8 cellular contexts compared by ENCODE assay signal in the genomic region with DNA sequence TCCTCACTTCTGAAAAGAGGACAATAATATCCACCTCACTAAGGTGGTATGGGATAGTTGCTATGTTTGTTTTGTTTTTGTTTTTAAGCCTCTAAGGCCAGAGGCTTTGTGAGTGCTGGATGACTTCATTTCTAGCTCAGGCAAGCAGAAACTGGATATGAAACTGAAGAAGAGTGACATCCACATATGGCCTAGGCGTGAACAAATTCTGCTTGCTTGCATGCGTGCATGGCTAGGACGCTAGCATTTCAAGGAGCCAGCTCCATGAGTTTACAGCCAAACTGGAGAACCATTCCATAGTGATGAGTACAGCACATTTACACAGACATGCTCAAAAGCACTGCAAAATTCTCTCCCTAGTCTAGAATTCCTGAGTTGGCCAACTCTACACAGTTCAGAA. TPM values are rescaled to one million over a fixed set of nuclear protein-coding genes. Genes with fewer than 3 reads are reported as not detected.
DNase-seq lines count a peak whose midpoint lies in the region; ATAC-seq and TF ChIP-seq lines count a peak whose summit lies in the region.
"Not testable (repeated sequence)": the region's sequence is repeated elsewhere in the genome, so short reads cannot be mapped to it uniquely, and the experiment has no call there.
"Had no signal": no experiment of that assay in that cellular context is flagged by ENCODE, and none has a peak within 500 bp of the region (broad histone marks: within the 10 kb centered on the region; RNA-seq: fewer than 3 reads in every experiment).

No MANE protein-coding gene starts in this region.

- not testable (repeated sequence) for H2AFZ ChIP-seq in GM23248

- H3K27me3 Mint-ChIP-seq in activated CD8-positive, alpha-beta memory T cell treated with anti-CD3 and anti-CD28 coated beads, Interleukin-2, amount 10 ng/mL, durations not matched to agents 7 days and 5 days = not testable (repeated sequence)

- H3K4me2 ChIP-seq in GM23248 (ENCODE audit: unreplicated experiment) = not testable (repeated sequence)

- WGBS in GM23248 (ENCODE audit: low coverage in 1 of 2, low lambda C conversion rate in 2 of 2, missing lambda C conversion rate in 2 of 2), 2 experiments = 17% methylated on average over 1 of the region's 3 CpGs; no CpG with 5 or more reads in 1 of the 2 experiments

- H3K9me2 ChIP-seq in GM23248 (ENCODE audit: insufficient read depth) = not testable (repeated sequence)

- intact Hi-C loops in mucosa of descending colon (cut with DNase I, micrococcal nuclease) = not testable (repeated sequence)

- not testable (repeated sequence) for H3F3A ChIP-seq in GM23248 (ENCODE audit: insufficient read depth)

- CTCF ChIA-PET in activated CD8-positive, alpha-beta memory T cell treated with anti-CD3 and anti-CD28 coated beads, Interleukin-2, amount 10 ng/mL, durations not matched to agents 7 days and 5 days (lab: Charles Lee) = not testable (repeated sequence)

- peak overlapping the region; percentile 86 for H3K27ac ChIP-seq in GM23248

- not testable (repeated sequence) for H3K4me1 Mint-ChIP-seq in activated CD8-positive, alpha-beta memory T cell treated with anti-CD3 and anti-CD28 coated beads, Interleukin-2, amount 10 ng/mL, durations not matched to agents 7 days and 5 days

- TF ChIP-seq CTCF in mucosa of descending colon (IDR thresholded peaks at IDR 0.05) = not testable (repeated sequence)

- in situ Hi-C loops in GM23248 (cut with MboI) = not testable (repeated sequence)

- not testable (repeated sequence) for H3K4me1 ChIP-seq in GM23248 (ENCODE audit: insufficient read depth); mucosa of descending colon (ENCODE audit: low read depth)

- ATAC-seq in GM18858 (IDR thresholded peaks at IDR 0.05; ENCODE audit: unreplicated experiment) = peak; percentile 31
- peak; percentile 44 for ATAC-seq in GM21390 (IDR thresholded peaks at IDR 0.05; ENCODE audit: unreplicated experiment)
- ATAC-seq in HG02973 (IDR thresholded peaks at IDR 0.05; ENCODE audit: unreplicated experiment) = peak; percentile 43
- peak; percentile 35 for ATAC-seq in HG03469 (IDR thresholded peaks at IDR 0.05; ENCODE audit: unreplicated experiment)
- ATAC-seq in activated CD8-positive, alpha-beta memory T cell treated with anti-CD3 and anti-CD28 coated beads, Interleukin-2, amount 10 ng/mL, durations not matched to agents 7 days and 5 days = peak; percentile 29
- peak; percentile 44 for ATAC-seq in mucosa of descending colon

- H4K20me1 ChIP-seq in GM23248 (ENCODE audit: insufficient read depth) = not testable (repeated sequence)

- not testable (repeated sequence) for H3K27ac Mint-ChIP-seq in activated CD8-positive, alpha-beta memory T cell treated with anti-CD3 and anti-CD28 coated beads, Interleukin-2, amount 10 ng/mL, durations not matched to agents 7 days and 5 days

- H3K79me2 ChIP-seq in GM23248 (ENCODE audit: insufficient read depth) = not testable (repeated sequence)

- not testable (repeated sequence) for H3K9me3 ChIP-seq in GM23248 (ENCODE audit: low read depth); mucosa of descending colon

- peak overlapping the region; percentile 57; the same call in 1 of the 2 replicates for H3K9ac ChIP-seq in GM23248

- not testable (repeated sequence) for H3K4me3 ChIP-seq in GM23248, mucosa of descending colon

- not testable (repeated sequence) for H3K27me3 ChIP-seq in GM23248 (replicated peaks; ENCODE audit: insufficient read depth)

- not testable (repeated sequence) for DNase-seq in GM23248; activated CD8-positive, alpha-beta memory T cell treated with anti-CD3 and anti-CD28 coated beads, Interleukin-2, amount 10 ng/mL, durations not matched to agents 7 days and 5 days; mucosa of descending colon

- H3K4me3 Mint-ChIP-seq in activated CD8-positive, alpha-beta memory T cell treated with anti-CD3 and anti-CD28 coated beads, Interleukin-2, amount 10 ng/mL, durations not matched to agents 7 days and 5 days = not testable (repeated sequence)

- not testable (repeated sequence) for H3K36me3 Mint-ChIP-seq in activated CD8-positive, alpha-beta memory T cell treated with anti-CD3 and anti-CD28 coated beads, Interleukin-2, amount 10 ng/mL, durations not matched to agents 7 days and 5 days

- not testable (repeated sequence) for H3K36me3 ChIP-seq in GM23248 (ENCODE audit: low read depth); mucosa of descending colon (ENCODE audit: low read depth)

- H3K9me3 Mint-ChIP-seq in activated CD8-positive, alpha-beta memory T cell treated with anti-CD3 and anti-CD28 coated beads, Interleukin-2, amount 10 ng/mL, durations not matched to agents 7 days and 5 days (ENCODE audit: low read depth) = not testable (repeated sequence)

RNA-seq across cellular contexts. Expression of a gene that starts 36.9 kb away (rescaled TPM):
- 12.6 and 16.1 TPM in 2 replicates for total RNA-seq in GM23248 (2014; rRNA removed; shearing (Covaris generic))
- polyA plus RNA-seq in GM23248 (2016; fragmentation: Nextera tagmentation; extraction: Ambion mirVana) = 12.6 and 12.8 TPM in 2 replicates
- 10 to 100 TPM; 41.2 to 51.7 TPM for total RNA-seq in activated CD8-positive, alpha-beta memory T cell treated with anti-CD3 and anti-CD28 coated beads, Interleukin-2, amount 10 ng/mL, durations not matched to agents 7 days and 5 days
- 10 to 100 TPM in 2 of 3 donors, 1 to 10 TPM in 1; 5.7 to 25.8 (median 10.6) TPM for total RNA-seq in mucosa of descending colon

RNA-seq across cellular contexts. Expression of a gene that starts 37.6 kb away (rescaled TPM):
- 0.43 and 1.1 TPM in 2 replicates for total RNA-seq in GM23248 (2014; rRNA removed; shearing (Covaris generic))
- polyA plus RNA-seq in GM23248 (2016; fragmentation: Nextera tagmentation; extraction: Ambion mirVana) = 1.6 and 2.4 TPM in 2 replicates
- total RNA-seq in activated CD8-positive, alpha-beta memory T cell treated with anti-CD3 and anti-CD28 coated beads, Interleukin-2, amount 10 ng/mL, durations not matched to agents 7 days and 5 days = 10 to 100 TPM; 20.0 to 22.7 TPM
- 1 to 10 TPM in 1 of 3 donors, under 1 TPM in 2; 0.19 to 1.1 (median 0.26) TPM for total RNA-seq in mucosa of descending colon
- total RNA-seq: thoracic aorta had no signal
